Comparison of ENCODE assay signal across 13 cellular contexts in genomic region chr5:88929385-88929784, GRCh38.
"Had no signal": no experiment of that assay in that cellular context is flagged by ENCODE, and none has a peak within 500 bp of the region (broad histone marks: within the 10 kb centered on the region; RNA-seq: fewer than 3 reads in every experiment).

No MANE protein-coding gene starts in this region.

- H3K9me3 ChIP-seq: tibial artery had no signal

- H3K27me3 ChIP-seq: tibial artery had no signal

- H3K36me3 ChIP-seq: tibial artery had no signal

- ATAC-seq: activated T-helper 17 cell treated with anti-CD3 and anti-CD28 coated beads, Interleukin-2, amount 50 U/mL, for 72 hours; stimulated activated naive CD8-positive, alpha-beta T cell treated with anti-CD3 and anti-CD28 coated beads, Interleukin-15, amount 100 ng/mL, for 72 hours had no signal

- H3K4me3 ChIP-seq: tibial artery had no signal

- DNase-seq: activated CD4-positive, alpha-beta T cell treated with anti-CD3 and anti-CD28 coated beads for 1 hour; activated T-cell treated with anti-CD3 and anti-CD28 coated beads, Interleukin-2, amount 50 U/mL, for 1 hour; effector CD4-positive, alpha-beta T cell; foreskin fibroblast; hippocampal formation; kidney glomerular epithelial cell; occipital lobe; posterior cingulate gyrus; stimulated activated CD4-positive, alpha-beta T cell treated with anti-CD3 and anti-CD28 coated beads, Interleukin-12 subunit alpha, Interleukin-12 subunit beta, amount 100 ng/mL, for 4 hours; stimulated activated naive CD8-positive, alpha-beta T cell treated with anti-CD3 and anti-CD28 coated beads, Interleukin-15, amount 100 ng/mL, for 72 hours; T-helper 1 cell; tibial artery had no signal

- H3K27ac ChIP-seq: tibial artery had no signal
